ENCODE assay signal across 11 cellular contexts in the genomic region with DNA sequence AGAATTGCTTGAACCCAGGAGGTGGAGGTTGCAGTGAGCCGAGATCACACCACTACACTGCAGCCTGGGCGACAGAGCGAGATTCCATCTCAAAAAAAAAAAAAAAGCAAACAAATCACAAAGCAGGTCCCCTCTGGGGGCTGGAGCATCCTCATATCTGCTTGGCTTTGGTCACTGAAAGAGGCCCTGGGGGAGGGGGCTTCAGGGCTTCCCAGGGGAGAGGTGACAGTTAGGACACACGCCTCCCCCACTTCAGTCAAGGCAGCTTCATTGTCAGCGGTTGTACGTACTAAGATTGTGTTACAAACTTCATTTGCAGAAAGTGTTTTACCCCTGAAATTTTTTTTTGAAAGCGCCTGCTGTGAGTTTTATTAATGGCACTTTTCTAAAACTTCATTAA.
A peak's percentile ranks its signal among the peaks of the same experiment; 100 is the strongest.
DNase-seq lines count a peak whose midpoint lies in the region; ATAC-seq, FAIRE-seq and TF ChIP-seq lines count a peak whose summit lies in the region.
"Had no signal": no experiment of that assay in that cellular context is flagged by ENCODE, and none has a peak within 500 bp of the region (broad histone marks: within the 10 kb centered on the region; RNA-seq: fewer than 3 reads in every experiment).

No MANE protein-coding gene starts in this region.

- H3K4me1 ChIP-seq in trophoblast cell (ENCODE audit: control insufficient read depth in 1 of 2, insufficient read depth in 2 of 2, low read length in 2 of 2) (peaks cover 17 to 22% of the 10 kb centered on the region in 2 experiments), colonic mucosa (no peaks in the 10 kb centered on the region)

- intact Hi-C loops in colonic mucosa (cut with DNase I): no loop called here

- ATAC-seq in T-helper 17 cell: no peak
- ATAC-seq: A549 had no signal

- H3K9me3 Mint-ChIP-seq in endothelial cell (ENCODE audit: unreplicated experiment): no peaks in the 10 kb centered on the region

- no peak overlapping the region for H3K4me2 ChIP-seq in trophoblast cell (ENCODE audit: low read length)

- H3K79me2 ChIP-seq in trophoblast cell (ENCODE audit: control insufficient read depth, insufficient read depth, low read length, poor library complexity): peaks cover 4% of the 10 kb centered on the region

- DNase-seq in T-helper 17 cell (no peak), endothelial cell (ENCODE audit: low spot score) (no peak), trophoblast cell (no peak), colonic mucosa (no peak), RKO (ENCODE audit: low spot score) (no peak), frontal cortex (ENCODE audit: low spot score in 2 of 2) (no peak)
- DNase-seq: GM23248, IMR-90 had no signal

- H2BK12ac ChIP-seq in trophoblast cell (ENCODE audit: low read length): peak overlapping the region; percentile 63

- peak overlapping the region; percentile 39 for H4K91ac ChIP-seq in trophoblast cell (ENCODE audit: low read depth, low read length)

- H3K4me3 Mint-ChIP-seq in T-helper 17 cell (no peak overlapping the region), endothelial cell (ENCODE audit: unreplicated experiment) (peak overlapping the region; percentile 6)

- H3K27me3 Mint-ChIP-seq in T-helper 17 cell: no peaks in the 10 kb centered on the region
- H3K27me3 Mint-ChIP-seq in endothelial cell (ENCODE audit: unreplicated experiment): no peaks in the 10 kb centered on the region

- H2BK120ac ChIP-seq in trophoblast cell (ENCODE audit: insufficient read depth, low read length, poor library complexity): no peak overlapping the region

- no peak overlapping the region for H3K9ac ChIP-seq in trophoblast cell (ENCODE audit: low read length)
- H3K9ac ChIP-seq in colonic mucosa (ENCODE audit: low read depth in 2 of 2, low read length in 2 of 2): no peak overlapping the region
- H3K9ac ChIP-seq: GM23248 had no signal

- no peak overlapping the region for H3K4ac ChIP-seq in trophoblast cell (ENCODE audit: low read depth, low read length)

- H3K36me3 Mint-ChIP-seq in T-helper 17 cell (ENCODE audit: low read depth) (peaks cover under 1% of the 10 kb centered on the region), endothelial cell (ENCODE audit: low read depth, unreplicated experiment) (peaks cover 42% of the 10 kb centered on the region)

- no peak overlapping the region for H4K12ac ChIP-seq in trophoblast cell (ENCODE audit: low read depth, low read length)

- no peak overlapping the region for H2AK5ac ChIP-seq in trophoblast cell (ENCODE audit: low read length)

- no peak overlapping the region for H2BK5ac ChIP-seq in trophoblast cell (ENCODE audit: low read depth, low read length, poor library complexity)

- no peak overlapping the region for H3K27ac ChIP-seq in trophoblast cell (ENCODE audit: low read depth, low read length)
- no peak overlapping the region for H3K27ac ChIP-seq in colonic mucosa
- H3K27ac ChIP-seq: GM23248 had no signal

- H3K4me1 Mint-ChIP-seq in T-helper 17 cell (no peaks in the 10 kb centered on the region), endothelial cell (ENCODE audit: unreplicated experiment) (no peaks in the 10 kb centered on the region)

- TF ChIP-seq CTCF in endothelial cell (IDR thresholded peaks at IDR 0.05; ENCODE audit: unreplicated experiment) (no peak), colonic mucosa (IDR thresholded peaks at IDR 0.05) (no peak)

- peaks cover 16% of the 10 kb centered on the region for H3K79me1 ChIP-seq in trophoblast cell (ENCODE audit: low read length)

- H3K23ac ChIP-seq in trophoblast cell (ENCODE audit: low read length): no peak overlapping the region

- FAIRE-seq in frontal cortex (lab: Jason Lieb, UNC): no peak
- FAIRE-seq: A549, GM18507, H54 had no signal

- H3K14ac ChIP-seq in trophoblast cell (ENCODE audit: low read length): no peak overlapping the region

- no CpG with 5 or more reads among the region's 7 CpGs for WGBS in trophoblast cell (ENCODE audit: extremely low coverage, insufficient coverage, insufficient read length)

- no peak overlapping the region for H4K8ac ChIP-seq in trophoblast cell (ENCODE audit: low read depth, low read length)

- H3K36me3 ChIP-seq in trophoblast cell (ENCODE audit: control insufficient read depth in 1 of 2, insufficient read depth in 2 of 2, low read length in 2 of 2) (peaks cover 0 to 2% of the 10 kb centered on the region in 2 experiments), colonic mucosa (no peaks in the 10 kb centered on the region)

- H3K9me3 ChIP-seq in T-helper 17 cell (ENCODE audit: control insufficient read depth, low read length, poor library complexity, severe bottlenecking) (no peaks in the 10 kb centered on the region), trophoblast cell (ENCODE audit: insufficient read depth, low read depth, low read length) (peaks cover 5% of the 10 kb centered on the region), colonic mucosa (no peaks in the 10 kb centered on the region)

- H3K27ac Mint-ChIP-seq in T-helper 17 cell (peak overlapping the region; percentile 21), endothelial cell (ENCODE audit: unreplicated experiment) (no peak overlapping the region)

- H3K27me3 ChIP-seq in trophoblast cell (ENCODE audit: insufficient read depth, low read length): no peaks in the 10 kb centered on the region
- H3K27me3 ChIP-seq in colonic mucosa: no peaks in the 10 kb centered on the region

- H3K4me3 ChIP-seq in trophoblast cell (ENCODE audit: low read depth, low read length) (no peak overlapping the region), colonic mucosa (no peak overlapping the region)
- H3K4me3 ChIP-seq: A549, GM23248 had no signal

- no peak overlapping the region for H3K18ac ChIP-seq in trophoblast cell (ENCODE audit: low read length)

- H2AFZ ChIP-seq in trophoblast cell (ENCODE audit: insufficient read depth, low read length, poor library complexity): no peak overlapping the region
- H2AFZ ChIP-seq: GM23248 had no signal
